15 cellular contexts compared by ENCODE assay signal in the genomic region with DNA sequence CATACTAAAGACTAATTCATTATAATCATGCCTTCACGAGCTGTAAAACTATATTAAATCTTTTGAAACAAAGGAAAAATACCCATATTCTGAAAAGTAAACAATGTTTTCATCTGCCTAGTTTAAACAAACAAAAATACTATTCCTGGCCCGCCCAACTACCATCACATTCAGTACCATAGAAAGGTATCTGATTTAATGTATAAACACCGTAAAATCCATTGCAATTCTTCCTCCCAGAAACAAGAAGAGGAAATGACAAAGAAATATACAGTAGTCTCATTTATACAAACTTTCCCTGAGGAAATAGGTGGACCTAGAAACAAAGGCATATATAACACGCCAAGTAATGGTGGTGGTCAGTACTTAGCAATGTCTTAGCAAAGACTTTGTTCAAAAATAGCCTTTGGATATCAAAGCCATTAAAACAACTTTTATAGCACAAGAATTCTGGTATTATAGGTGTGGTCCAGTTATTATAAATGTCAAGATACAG.
"Had no signal": no experiment of that assay in that cellular context is flagged by ENCODE, and none has a peak within 500 bp of the region (broad histone marks: within the 10 kb centered on the region; RNA-seq: fewer than 3 reads in every experiment).

No MANE protein-coding gene starts in this region.

- H3K27me3 ChIP-seq: esophagus squamous epithelium, right atrium auricular region, tibial artery, upper lobe of right lung, vagina had no signal

- DNase-seq: effector memory CD4-positive, alpha-beta T cell; esophagus squamous epithelium; foreskin fibroblast; mammary epithelial cell; natural killer cell; posterior cingulate gyrus; stimulated activated CD4-positive, alpha-beta T cell treated with anti-CD3 and anti-CD28 coated beads, Interleukin-2, amount 100 ng/mL, for 48 hours; stimulated activated naive CD4-positive, alpha-beta T cell treated with Interleukin-2 at 50 U/mL for 16 hours; tibial artery; upper lobe of right lung had no signal

- H3K4me1 ChIP-seq: upper lobe of right lung, vagina had no signal

- H3K9me3 ChIP-seq: esophagus squamous epithelium, right atrium auricular region, tibial artery, upper lobe of right lung, vagina had no signal

- H3K4me3 ChIP-seq: coronary artery, esophagus squamous epithelium, right atrium auricular region, smooth muscle cell, tibial artery, upper lobe of right lung, vagina had no signal

- FAIRE-seq: endometrium had no signal

- H3K27ac ChIP-seq: coronary artery, esophagus squamous epithelium, right atrium auricular region, tibial artery, upper lobe of right lung, vagina had no signal

- H3K36me3 ChIP-seq: esophagus squamous epithelium, right atrium auricular region, tibial artery, upper lobe of right lung, vagina had no signal

- H3K4me2 ChIP-seq: smooth muscle cell had no signal
